ENCODE assay signal across 1 cellular context in the genomic region with DNA sequence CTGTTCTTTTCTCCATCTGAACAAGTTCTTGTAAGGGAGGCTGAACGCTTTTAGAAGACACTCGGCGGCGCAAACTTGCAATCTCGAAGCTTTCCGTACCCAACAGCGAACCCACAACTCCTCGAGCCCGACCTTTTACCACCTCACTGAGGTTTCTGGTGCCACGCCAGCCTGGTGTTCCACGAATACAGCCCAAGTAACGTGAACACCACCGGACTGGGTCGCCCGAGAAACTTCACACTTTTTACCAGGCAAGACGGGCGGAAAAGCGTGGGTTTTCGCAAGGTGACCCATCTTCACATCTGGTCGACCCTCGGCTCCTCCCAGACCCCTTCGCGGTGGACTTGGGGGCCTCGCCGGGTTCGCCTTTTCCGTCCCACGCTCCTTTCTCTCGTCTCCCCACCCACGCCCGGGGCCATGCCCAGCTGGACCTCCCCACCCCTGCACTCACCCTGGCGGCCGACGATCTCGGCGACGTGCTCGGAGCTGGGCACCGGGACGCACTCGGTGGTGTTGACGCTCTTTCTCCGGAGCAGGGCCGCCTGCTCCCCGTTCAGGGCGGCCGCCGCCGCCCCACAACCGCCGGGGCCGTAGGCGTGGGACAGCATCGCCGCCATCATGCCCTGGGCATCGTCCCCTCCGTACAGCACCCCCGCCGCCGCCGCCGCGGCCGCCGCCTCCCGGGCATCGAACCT.
TF ChIP-seq lines count a peak whose summit lies in the region.

No MANE protein-coding gene starts in this region.

TF ChIP-seq in HEK293, 187 proteins besides CTCF, POLR2A, EP300 and RAD21 (continued from another document):
- TF ChIP-seq, protein P1, sequence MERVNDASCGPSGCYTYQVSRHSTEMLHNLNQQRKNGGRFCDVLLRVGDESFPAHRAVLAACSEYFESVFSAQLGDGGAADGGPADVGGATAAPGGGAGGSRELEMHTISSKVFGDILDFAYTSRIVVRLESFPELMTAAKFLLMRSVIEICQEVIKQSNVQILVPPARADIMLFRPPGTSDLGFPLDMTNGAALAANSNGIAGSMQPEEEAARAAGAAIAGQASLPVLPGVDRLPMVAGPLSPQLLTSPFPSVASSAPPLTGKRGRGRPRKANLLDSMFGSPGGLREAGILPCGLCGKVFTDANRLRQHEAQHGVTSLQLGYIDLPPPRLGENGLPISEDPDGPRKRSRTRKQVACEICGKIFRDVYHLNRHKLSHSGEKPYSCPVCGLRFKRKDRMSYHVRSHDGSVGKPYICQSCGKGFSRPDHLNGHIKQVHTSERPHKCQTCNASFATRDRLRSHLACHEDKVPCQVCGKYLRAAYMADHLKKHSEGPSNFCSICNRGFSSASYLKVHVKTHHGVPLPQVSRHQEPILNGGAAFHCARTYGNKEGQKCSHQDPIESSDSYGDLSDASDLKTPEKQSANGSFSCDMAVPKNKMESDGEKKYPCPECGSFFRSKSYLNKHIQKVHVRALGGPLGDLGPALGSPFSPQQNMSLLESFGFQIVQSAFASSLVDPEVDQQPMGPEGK (tag by site-specific recombination; IDR thresholded peaks at IDR 0.05) = 0 out of 2 replicates have a peak, but pooled peaks have one; percentile 21
- TF ChIP-seq ZNF239 (tag by site-specific recombination; IDR thresholded peaks at IDR 0.05) = no peak
- no peak for TF ChIP-seq REPIN1 (tag by site-specific recombination; IDR thresholded peaks at IDR 0.05; ENCODE audit: low read depth)
- 0 out of 2 replicates have a peak, but pooled peaks have one; percentile 25 for TF ChIP-seq KLF7 (tag by site-specific recombination; IDR thresholded peaks at IDR 0.05; ENCODE audit: borderline replicate concordance)
- no peak for TF ChIP-seq ZBTB21 (tag by site-specific recombination; IDR thresholded peaks at IDR 0.05)
- TF ChIP-seq EGR2 (tag by site-specific recombination; IDR thresholded peaks at IDR 0.05; ENCODE audit: low read depth) = peak; percentile 82
- no peak for TF ChIP-seq ZNF140 (tag by site-specific recombination; IDR thresholded peaks at IDR 0.05)
- no peak for TF ChIP-seq ZNF548 (tag by site-specific recombination; IDR thresholded peaks at IDR 0.05)
- TF ChIP-seq ZBTB1 (tag by site-specific recombination; IDR thresholded peaks at IDR 0.05) = no peak
- TF ChIP-seq ZNF544 (tag by site-specific recombination; IDR thresholded peaks at IDR 0.05) = no peak
- no peak for TF ChIP-seq ZNF501 (tag by site-specific recombination; IDR thresholded peaks at IDR 0.05)
- no peak for TF ChIP-seq ZNF223 (tag by site-specific recombination; IDR thresholded peaks at IDR 0.05)
- no peak for TF ChIP-seq ZNF37A (tag by site-specific recombination; IDR thresholded peaks at IDR 0.05)
- no peak for TF ChIP-seq SP2 (tag by site-specific recombination; IDR thresholded peaks at IDR 0.05)
- no peak for TF ChIP-seq ZNF514 (tag by site-specific recombination; IDR thresholded peaks at IDR 0.05)
- TF ChIP-seq ZIC2 (tag by site-specific recombination; IDR thresholded peaks at IDR 0.05) = no peak
- 0 out of 2 replicates have a peak, but pooled peaks have one; percentile 13 for TF ChIP-seq SP7 (tag by site-specific recombination; IDR thresholded peaks at IDR 0.05)
- no peak for TF ChIP-seq ZNF23 (tag by site-specific recombination; IDR thresholded peaks at IDR 0.05; ENCODE audit: borderline replicate concordance)
- no peak for TF ChIP-seq ZFP41 (tag by site-specific recombination; IDR thresholded peaks at IDR 0.05; ENCODE audit: borderline replicate concordance)
- no peak for TF ChIP-seq ZNF610 (tag by site-specific recombination; IDR thresholded peaks at IDR 0.05; ENCODE audit: borderline replicate concordance)
- no peak for TF ChIP-seq ZNF658 (tag by site-specific recombination; IDR thresholded peaks at IDR 0.05)
- TF ChIP-seq ZNF626 (tag by site-specific recombination; IDR thresholded peaks at IDR 0.05) = no peak
- no peak for TF ChIP-seq ZNF792 (tag by site-specific recombination; IDR thresholded peaks at IDR 0.05)
- TF ChIP-seq, protein P2, sequence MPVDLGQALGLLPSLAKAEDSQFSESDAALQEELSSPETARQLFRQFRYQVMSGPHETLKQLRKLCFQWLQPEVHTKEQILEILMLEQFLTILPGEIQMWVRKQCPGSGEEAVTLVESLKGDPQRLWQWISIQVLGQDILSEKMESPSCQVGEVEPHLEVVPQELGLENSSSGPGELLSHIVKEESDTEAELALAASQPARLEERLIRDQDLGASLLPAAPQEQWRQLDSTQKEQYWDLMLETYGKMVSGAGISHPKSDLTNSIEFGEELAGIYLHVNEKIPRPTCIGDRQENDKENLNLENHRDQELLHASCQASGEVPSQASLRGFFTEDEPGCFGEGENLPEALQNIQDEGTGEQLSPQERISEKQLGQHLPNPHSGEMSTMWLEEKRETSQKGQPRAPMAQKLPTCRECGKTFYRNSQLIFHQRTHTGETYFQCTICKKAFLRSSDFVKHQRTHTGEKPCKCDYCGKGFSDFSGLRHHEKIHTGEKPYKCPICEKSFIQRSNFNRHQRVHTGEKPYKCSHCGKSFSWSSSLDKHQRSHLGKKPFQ (tag by site-specific recombination; IDR thresholded peaks at IDR 0.05) = no peak
- TF ChIP-seq ZNF423 (tag by site-specific recombination; IDR thresholded peaks at IDR 0.05) = no peak
- 0 out of 2 replicates have a peak, but pooled peaks have one; percentile 37 for TF ChIP-seq ZXDB (tag by site-specific recombination; IDR thresholded peaks at IDR 0.05)
- TF ChIP-seq HOXC10 (CRISPR knock-in tag; IDR thresholded peaks at IDR 0.05) = no peak
- TF ChIP-seq GLIS2 (tag by site-specific recombination; IDR thresholded peaks at IDR 0.05) = peak; percentile 74
- TF ChIP-seq, protein P3, sequence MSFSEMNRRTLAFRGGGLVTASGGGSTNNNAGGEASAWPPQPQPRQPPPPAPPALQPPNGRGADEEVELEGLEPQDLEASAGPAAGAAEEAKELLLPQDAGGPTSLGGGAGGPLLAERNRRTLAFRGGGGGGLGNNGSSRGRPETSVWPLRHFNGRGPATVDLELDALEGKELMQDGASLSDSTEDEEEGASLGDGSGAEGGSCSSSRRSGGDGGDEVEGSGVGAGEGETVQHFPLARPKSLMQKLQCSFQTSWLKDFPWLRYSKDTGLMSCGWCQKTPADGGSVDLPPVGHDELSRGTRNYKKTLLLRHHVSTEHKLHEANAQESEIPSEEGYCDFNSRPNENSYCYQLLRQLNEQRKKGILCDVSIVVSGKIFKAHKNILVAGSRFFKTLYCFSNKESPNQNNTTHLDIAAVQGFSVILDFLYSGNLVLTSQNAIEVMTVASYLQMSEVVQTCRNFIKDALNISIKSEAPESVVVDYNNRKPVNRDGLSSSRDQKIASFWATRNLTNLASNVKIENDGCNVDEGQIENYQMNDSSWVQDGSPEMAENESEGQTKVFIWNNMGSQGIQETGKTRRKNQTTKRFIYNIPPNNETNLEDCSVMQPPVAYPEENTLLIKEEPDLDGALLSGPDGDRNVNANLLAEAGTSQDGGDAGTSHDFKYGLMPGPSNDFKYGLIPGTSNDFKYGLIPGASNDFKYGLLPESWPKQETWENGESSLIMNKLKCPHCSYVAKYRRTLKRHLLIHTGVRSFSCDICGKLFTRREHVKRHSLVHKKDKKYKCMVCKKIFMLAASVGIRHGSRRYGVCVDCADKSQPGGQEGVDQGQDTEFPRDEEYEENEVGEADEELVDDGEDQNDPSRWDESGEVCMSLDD (tag by site-specific recombination; IDR thresholded peaks at IDR 0.05) = no peak
- TF ChIP-seq PRDM1 (tag by site-specific recombination; IDR thresholded peaks at IDR 0.05) = no peak
- TF ChIP-seq ZNF76 (tag by site-specific recombination; IDR thresholded peaks at IDR 0.05; ENCODE audit: borderline replicate concordance, low read depth) = peak; percentile 72; the same call in 1 of the 2 replicates
- TF ChIP-seq, protein P4, sequence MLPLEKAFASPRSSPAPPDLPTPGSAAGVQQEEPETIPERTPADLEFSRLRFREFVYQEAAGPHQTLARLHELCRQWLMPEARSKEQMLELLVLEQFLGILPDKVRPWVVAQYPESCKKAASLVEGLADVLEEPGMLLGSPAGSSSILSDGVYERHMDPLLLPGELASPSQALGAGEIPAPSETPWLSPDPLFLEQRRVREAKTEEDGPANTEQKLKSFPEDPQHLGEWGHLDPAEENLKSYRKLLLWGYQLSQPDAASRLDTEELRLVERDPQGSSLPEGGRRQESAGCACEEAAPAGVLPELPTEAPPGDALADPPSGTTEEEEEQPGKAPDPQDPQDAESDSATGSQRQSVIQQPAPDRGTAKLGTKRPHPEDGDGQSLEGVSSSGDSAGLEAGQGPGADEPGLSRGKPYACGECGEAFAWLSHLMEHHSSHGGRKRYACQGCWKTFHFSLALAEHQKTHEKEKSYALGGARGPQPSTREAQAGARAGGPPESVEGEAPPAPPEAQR (tag by site-specific recombination; IDR thresholded peaks at IDR 0.05) = no peak
- TF ChIP-seq, protein P5, sequence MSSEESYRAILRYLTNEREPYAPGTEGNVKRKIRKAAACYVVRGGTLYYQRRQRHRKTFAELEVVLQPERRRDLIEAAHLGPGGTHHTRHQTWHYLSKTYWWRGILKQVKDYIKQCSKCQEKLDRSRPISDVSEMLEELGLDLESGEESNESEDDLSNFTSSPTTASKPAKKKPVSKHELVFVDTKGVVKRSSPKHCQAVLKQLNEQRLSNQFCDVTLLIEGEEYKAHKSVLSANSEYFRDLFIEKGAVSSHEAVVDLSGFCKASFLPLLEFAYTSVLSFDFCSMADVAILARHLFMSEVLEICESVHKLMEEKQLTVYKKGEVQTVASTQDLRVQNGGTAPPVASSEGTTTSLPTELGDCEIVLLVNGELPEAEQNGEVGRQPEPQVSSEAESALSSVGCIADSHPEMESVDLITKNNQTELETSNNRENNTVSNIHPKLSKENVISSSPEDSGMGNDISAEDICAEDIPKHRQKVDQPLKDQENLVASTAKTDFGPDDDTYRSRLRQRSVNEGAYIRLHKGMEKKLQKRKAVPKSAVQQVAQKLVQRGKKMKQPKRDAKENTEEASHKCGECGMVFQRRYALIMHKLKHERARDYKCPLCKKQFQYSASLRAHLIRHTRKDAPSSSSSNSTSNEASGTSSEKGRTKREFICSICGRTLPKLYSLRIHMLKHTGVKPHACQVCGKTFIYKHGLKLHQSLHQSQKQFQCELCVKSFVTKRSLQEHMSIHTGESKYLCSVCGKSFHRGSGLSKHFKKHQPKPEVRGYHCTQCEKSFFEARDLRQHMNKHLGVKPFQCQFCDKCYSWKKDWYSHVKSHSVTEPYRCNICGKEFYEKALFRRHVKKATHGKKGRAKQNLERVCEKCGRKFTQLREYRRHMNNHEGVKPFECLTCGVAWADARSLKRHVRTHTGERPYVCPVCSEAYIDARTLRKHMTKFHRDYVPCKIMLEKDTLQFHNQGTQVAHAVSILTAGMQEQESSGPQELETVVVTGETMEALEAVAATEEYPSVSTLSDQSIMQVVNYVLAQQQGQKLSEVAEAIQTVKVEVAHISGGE (tag by site-specific recombination; conservative IDR thresholded peaks at IDR 0.05; ENCODE audit: low read depth) = no peak
- TF ChIP-seq ZNF433 (tag by site-specific recombination; IDR thresholded peaks at IDR 0.05; ENCODE audit: low read depth) = no peak
- TF ChIP-seq KLF8 (tag by site-specific recombination; IDR thresholded peaks at IDR 0.05) = no peak
- no peak for TF ChIP-seq ZNF629 (tag by site-specific recombination; IDR thresholded peaks at IDR 0.05)
- no peak for TF ChIP-seq ZNF133 (tag by site-specific recombination; IDR thresholded peaks at IDR 0.05)
- no peak for TF ChIP-seq ZNF341 (tag by site-specific recombination; IDR thresholded peaks at IDR 0.05; ENCODE audit: low read depth)
- no peak for TF ChIP-seq ZNF169 (tag by site-specific recombination; IDR thresholded peaks at IDR 0.05)
- TF ChIP-seq ZNF571 (tag by site-specific recombination; IDR thresholded peaks at IDR 0.05) = no peak
- TF ChIP-seq HOXD13 (CRISPR knock-in tag; IDR thresholded peaks at IDR 0.05; ENCODE audit: borderline replicate concordance) = no peak; the same call in 1 of the 2 replicates
- TF ChIP-seq ZFHX2 (tag by site-specific recombination; conservative IDR thresholded peaks at IDR 0.05) = peak; percentile 93
- TF ChIP-seq ZNF114 (tag by site-specific recombination; IDR thresholded peaks at IDR 0.05) = no peak
- no peak for TF ChIP-seq GLIS1 (tag by site-specific recombination; IDR thresholded peaks at IDR 0.05)
- no peak for TF ChIP-seq ZNF549 (tag by site-specific recombination; IDR thresholded peaks at IDR 0.05)
- TF ChIP-seq ZNF174 (tag by site-specific recombination; IDR thresholded peaks at IDR 0.05) = no peak
- no peak for TF ChIP-seq ZNF211 (tag by site-specific recombination; IDR thresholded peaks at IDR 0.05; ENCODE audit: low read depth)
